ENCODE assay signal across 15 cellular contexts in genomic region chr15:72070817-72071447, GRCh38.
"Had no signal": no experiment of that assay in that cellular context is flagged by ENCODE, and none has a peak within 500 bp of the region (broad histone marks: within the 10 kb centered on the region; RNA-seq: fewer than 3 reads in every experiment).

No MANE protein-coding gene starts in this region.

- H3K4me3 Mint-ChIP-seq: activated naive CD8-positive, alpha-beta T cell treated with anti-CD3 and anti-CD28 coated beads, Interleukin-2, amount 10 ng/mL, durations not matched to agents 7 days and 5 days; activated T-cell treated with anti-CD3 and anti-CD28 coated beads, Interleukin-2, amount 50 U/mL, for 72 hours; nephron progenitor cell had no signal

- H3K4me1 ChIP-seq: colonic mucosa, pancreas had no signal

- H3K27ac Mint-ChIP-seq: activated naive CD8-positive, alpha-beta T cell treated with anti-CD3 and anti-CD28 coated beads, Interleukin-2, amount 10 ng/mL, durations not matched to agents 7 days and 5 days; activated T-cell treated with anti-CD3 and anti-CD28 coated beads, Interleukin-2, amount 50 U/mL, for 72 hours; nephron progenitor cell had no signal

- H3K27me3 ChIP-seq: colonic mucosa, gastrocnemius medialis, pancreas, vagina had no signal

- H3K36me3 ChIP-seq: colonic mucosa, gastrocnemius medialis, pancreas, vagina had no signal

- H3K9me3 Mint-ChIP-seq: activated naive CD8-positive, alpha-beta T cell treated with anti-CD3 and anti-CD28 coated beads, Interleukin-2, amount 10 ng/mL, durations not matched to agents 7 days and 5 days; nephron progenitor cell had no signal

- H3K27ac ChIP-seq: colonic mucosa, gastrocnemius medialis, pancreas, vagina had no signal

- ATAC-seq: activated T-cell treated with anti-CD3 and anti-CD28 coated beads, Interleukin-2, amount 50 U/mL, for 72 hours; gastrocnemius medialis; left lobe of liver; pancreas had no signal

- H3K4me1 Mint-ChIP-seq: nephron progenitor cell had no signal

- H3K9me3 ChIP-seq: colonic mucosa, gastrocnemius medialis, pancreas, vagina had no signal

- H3K4me3 ChIP-seq: colonic mucosa, gastrocnemius medialis, pancreas, vagina had no signal

- DNase-seq: activated CD4-positive, alpha-beta T cell treated with anti-CD3 and anti-CD28 coated beads for 1 hour; activated CD4-positive, alpha-beta T cell treated with anti-CD3 and anti-CD28 coated beads, Interleukin-2, amount 50 U/mL, for 48 hours; activated gamma-delta T cell treated with Interleukin-2 at 50 U/mL for 16 hours; activated naive CD8-positive, alpha-beta T cell treated with anti-CD3 and anti-CD28 coated beads, Interleukin-2, amount 10 ng/mL, durations not matched to agents 7 days and 5 days; activated T-cell treated with anti-CD3 and anti-CD28 coated beads, Interleukin-2, amount 50 U/mL, for 72 hours; colonic mucosa; effector CD4-positive, alpha-beta T cell; gastrocnemius medialis; islet precursor cell; nephron progenitor cell; pancreas; stimulated activated CD4-positive, alpha-beta T cell treated with anti-CD3 and anti-CD28 coated beads, Interleukin-15, amount 100 ng/mL, for 24 hours; stimulated activated CD4-positive, alpha-beta T cell treated with anti-CD3 and anti-CD28 coated beads, Interleukin-4, amount 100 ng/mL, for 24 hours had no signal

- H3K27me3 Mint-ChIP-seq: activated naive CD8-positive, alpha-beta T cell treated with anti-CD3 and anti-CD28 coated beads, Interleukin-2, amount 10 ng/mL, durations not matched to agents 7 days and 5 days had no signal

- H3K36me3 Mint-ChIP-seq: activated naive CD8-positive, alpha-beta T cell treated with anti-CD3 and anti-CD28 coated beads, Interleukin-2, amount 10 ng/mL, durations not matched to agents 7 days and 5 days had no signal
